In the genomic region with DNA sequence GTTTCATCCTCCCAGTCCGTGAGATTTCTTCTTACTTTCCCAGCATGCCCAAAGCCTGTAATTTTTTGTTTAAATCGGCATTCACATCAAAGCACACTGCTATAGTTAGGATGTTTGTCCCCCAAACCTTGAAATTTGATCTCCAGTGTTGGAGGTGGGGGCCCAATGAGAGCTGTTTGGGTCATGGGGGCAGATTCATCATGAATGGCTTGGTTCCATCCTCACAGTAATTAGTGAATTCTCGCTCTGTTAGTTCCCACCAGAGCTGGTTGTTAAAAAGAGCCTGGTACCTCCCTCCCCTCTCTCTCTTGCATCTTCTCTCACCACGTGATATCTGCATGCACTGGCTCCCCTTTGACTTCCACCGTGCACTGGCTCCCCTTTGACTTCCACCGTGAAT, we compare ENCODE assay signal across 1 cellular context.
TF ChIP-seq lines count a peak whose summit lies in the region.

No MANE protein-coding gene starts in this region.

TF ChIP-seq in GM23338, 12 proteins besides CTCF, POLR2A, EP300 and RAD21 (continued from another document):
- TF ChIP-seq, protein P1, sequence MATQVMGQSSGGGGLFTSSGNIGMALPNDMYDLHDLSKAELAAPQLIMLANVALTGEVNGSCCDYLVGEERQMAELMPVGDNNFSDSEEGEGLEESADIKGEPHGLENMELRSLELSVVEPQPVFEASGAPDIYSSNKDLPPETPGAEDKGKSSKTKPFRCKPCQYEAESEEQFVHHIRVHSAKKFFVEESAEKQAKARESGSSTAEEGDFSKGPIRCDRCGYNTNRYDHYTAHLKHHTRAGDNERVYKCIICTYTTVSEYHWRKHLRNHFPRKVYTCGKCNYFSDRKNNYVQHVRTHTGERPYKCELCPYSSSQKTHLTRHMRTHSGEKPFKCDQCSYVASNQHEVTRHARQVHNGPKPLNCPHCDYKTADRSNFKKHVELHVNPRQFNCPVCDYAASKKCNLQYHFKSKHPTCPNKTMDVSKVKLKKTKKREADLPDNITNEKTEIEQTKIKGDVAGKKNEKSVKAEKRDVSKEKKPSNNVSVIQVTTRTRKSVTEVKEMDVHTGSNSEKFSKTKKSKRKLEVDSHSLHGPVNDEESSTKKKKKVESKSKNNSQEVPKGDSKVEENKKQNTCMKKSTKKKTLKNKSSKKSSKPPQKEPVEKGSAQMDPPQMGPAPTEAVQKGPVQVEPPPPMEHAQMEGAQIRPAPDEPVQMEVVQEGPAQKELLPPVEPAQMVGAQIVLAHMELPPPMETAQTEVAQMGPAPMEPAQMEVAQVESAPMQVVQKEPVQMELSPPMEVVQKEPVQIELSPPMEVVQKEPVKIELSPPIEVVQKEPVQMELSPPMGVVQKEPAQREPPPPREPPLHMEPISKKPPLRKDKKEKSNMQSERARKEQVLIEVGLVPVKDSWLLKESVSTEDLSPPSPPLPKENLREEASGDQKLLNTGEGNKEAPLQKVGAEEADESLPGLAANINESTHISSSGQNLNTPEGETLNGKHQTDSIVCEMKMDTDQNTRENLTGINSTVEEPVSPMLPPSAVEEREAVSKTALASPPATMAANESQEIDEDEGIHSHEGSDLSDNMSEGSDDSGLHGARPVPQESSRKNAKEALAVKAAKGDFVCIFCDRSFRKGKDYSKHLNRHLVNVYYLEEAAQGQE (IDR thresholded peaks at IDR 0.05; ENCODE audit: unreplicated experiment), result no peak
- TF ChIP-seq ZNF114 (CRISPR knock-in tag; IDR thresholded peaks at IDR 0.05) (no peak), EZH2phosphoT487 (IDR thresholded peaks at IDR 0.05; ENCODE audit: unreplicated experiment) (no peak), ZNF331 (CRISPR knock-in tag; IDR thresholded peaks at IDR 0.05; ENCODE audit: low read depth) (no peak), EZH2 (IDR thresholded peaks at IDR 0.05; ENCODE audit: low read depth, unreplicated experiment) (no peak), POLR2AphosphoS5 (IDR thresholded peaks at IDR 0.05; ENCODE audit: low read depth) (no peak), CREB1 (CRISPR knock-in tag; IDR thresholded peaks at IDR 0.05; ENCODE audit: low read depth) (no peak)
- TF ChIP-seq, protein P2, sequence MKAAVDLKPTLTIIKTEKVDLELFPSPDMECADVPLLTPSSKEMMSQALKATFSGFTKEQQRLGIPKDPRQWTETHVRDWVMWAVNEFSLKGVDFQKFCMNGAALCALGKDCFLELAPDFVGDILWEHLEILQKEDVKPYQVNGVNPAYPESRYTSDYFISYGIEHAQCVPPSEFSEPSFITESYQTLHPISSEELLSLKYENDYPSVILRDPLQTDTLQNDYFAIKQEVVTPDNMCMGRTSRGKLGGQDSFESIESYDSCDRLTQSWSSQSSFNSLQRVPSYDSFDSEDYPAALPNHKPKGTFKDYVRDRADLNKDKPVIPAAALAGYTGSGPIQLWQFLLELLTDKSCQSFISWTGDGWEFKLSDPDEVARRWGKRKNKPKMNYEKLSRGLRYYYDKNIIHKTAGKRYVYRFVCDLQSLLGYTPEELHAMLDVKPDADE (IDR thresholded peaks at IDR 0.05), result no peak
